ENCODE assay signal across 9 cellular contexts in genomic region chr19:8161135-8161646, GRCh38. TPM values are rescaled to one million over a fixed set of nuclear protein-coding genes. Genes with fewer than 3 reads are reported as not detected.
DNase-seq lines count a peak whose midpoint lies in the region; ATAC-seq, FAIRE-seq and TF ChIP-seq lines count a peak whose summit lies in the region.
"Had no signal": no experiment of that assay in that cellular context is flagged by ENCODE, and none has a peak within 500 bp of the region (broad histone marks: within the 10 kb centered on the region; RNA-seq: fewer than 3 reads in every experiment).

No MANE protein-coding gene starts in this region.

- POLR2A ChIA-PET in activated CD4-positive, alpha-beta T cell treated with anti-CD3 and anti-CD28 coated beads, Interleukin-2, amount 10 ng/mL, durations not matched to agents 7 days and 5 days (lab: Charles Lee), result no interaction called here

- no peaks in the 10 kb centered on the region for H3K79me2 ChIP-seq in Loucy (ENCODE audit: insufficient read depth, low read length)

- TF ChIP-seq POLR2A in ovary (IDR thresholded peaks at IDR 0.05), result no peak
- TF ChIP-seq POLR2A in heart left ventricle (IDR thresholded peaks at IDR 0.05), result no peak

- no peaks in the 10 kb centered on the region for H3K36me3 Mint-ChIP-seq in activated CD4-positive, alpha-beta T cell treated with anti-CD3 and anti-CD28 coated beads, Interleukin-2, amount 10 ng/mL, durations not matched to agents 7 days and 5 days (ENCODE audit: low read depth)
- H3K36me3 Mint-ChIP-seq: CD4-positive, CD25-positive, alpha-beta regulatory T cell had no signal

- no peaks in the 10 kb centered on the region for H3K9me2 ChIP-seq in Loucy (replicated peaks; ENCODE audit: low read depth, low read length)

- H3K9me3 Mint-ChIP-seq in activated CD4-positive, alpha-beta T cell treated with anti-CD3 and anti-CD28 coated beads, Interleukin-2, amount 10 ng/mL, durations not matched to agents 7 days and 5 days, result no peaks in the 10 kb centered on the region
- H3K9me3 Mint-ChIP-seq: CD4-positive, CD25-positive, alpha-beta regulatory T cell had no signal

- WGBS in pancreas, 2 donors, result 54% methylated on average over 12 of the region's 12 CpGs
- WGBS in ovary, 3 donors, result 64 to 80% (median 66%) methylated on average over 12 of the region's 12 CpGs
- 72 to 83% (median 76%) methylated on average over 12 of the region's 12 CpGs for WGBS in heart left ventricle, 4 donors

- H3K27me3 Mint-ChIP-seq in activated CD4-positive, alpha-beta T cell treated with anti-CD3 and anti-CD28 coated beads, Interleukin-2, amount 10 ng/mL, durations not matched to agents 7 days and 5 days, result peaks cover 8% of the 10 kb centered on the region

- ATAC-seq in pancreas (peak; percentile 59 to 79 (median 76)), HG02763 (IDR thresholded peaks at IDR 0.05; ENCODE audit: unreplicated experiment) (no peak), heart left ventricle (no peak)

- H3K9ac ChIP-seq in Loucy (ENCODE audit: low read depth, low read length, poor library complexity, severe bottlenecking), result peak overlapping the region; percentile 86

- H3K4me1 ChIP-seq in Loucy (ENCODE audit: insufficient read depth, low read length, poor library complexity, severe bottlenecking) (peaks cover 28% of the 10 kb centered on the region), pancreas (no peaks in the 10 kb centered on the region), ovary (ENCODE audit: insufficient read depth) (no peaks in the 10 kb centered on the region), heart left ventricle (no peaks in the 10 kb centered on the region)

- H3K36me3 ChIP-seq in Loucy (ENCODE audit: insufficient read depth, low read length) (no peaks in the 10 kb centered on the region), pancreas (no peaks in the 10 kb centered on the region), ovary (no peaks in the 10 kb centered on the region), heart left ventricle (no peaks in the 10 kb centered on the region)

- H3K4me3 Mint-ChIP-seq in activated CD4-positive, alpha-beta T cell treated with anti-CD3 and anti-CD28 coated beads, Interleukin-2, amount 10 ng/mL, durations not matched to agents 7 days and 5 days, result no peak overlapping the region
- H3K4me3 Mint-ChIP-seq: CD4-positive, CD25-positive, alpha-beta regulatory T cell had no signal

- H3K4me1 Mint-ChIP-seq in activated CD4-positive, alpha-beta T cell treated with anti-CD3 and anti-CD28 coated beads, Interleukin-2, amount 10 ng/mL, durations not matched to agents 7 days and 5 days, result peaks cover 4% of the 10 kb centered on the region

- H3K4me3 ChIP-seq in Loucy (ENCODE audit: low read length, poor library complexity, severe bottlenecking), result peak overlapping the region; percentile 66
- no peak overlapping the region for H3K4me3 ChIP-seq in pancreas
- no peak overlapping the region for H3K4me3 ChIP-seq in ovary
- H3K4me3 ChIP-seq in heart left ventricle, result no peak overlapping the region

- H3K27ac Mint-ChIP-seq in activated CD4-positive, alpha-beta T cell treated with anti-CD3 and anti-CD28 coated beads, Interleukin-2, amount 10 ng/mL, durations not matched to agents 7 days and 5 days, result no peak overlapping the region
- H3K27ac Mint-ChIP-seq: CD4-positive, CD25-positive, alpha-beta regulatory T cell had no signal

- intact Hi-C loops in pancreas (cut with DNase I), result loop anchor here in 1 of 3 donors (5.0 kb wide), 1 partner anchor 91 kb away; no protein-coding TSS in a partner anchor
- intact Hi-C loops in ovary (cut with DNase I), result loop anchor here in 1 of 4 donors (10.0 kb wide), 1 partner anchor 94 kb away; no protein-coding TSS in a partner anchor
- intact Hi-C loops in heart left ventricle (cut with DNase I), result no loop called here

- H3K9me3 ChIP-seq in Loucy (ENCODE audit: insufficient read depth, low read depth, low read length), result no peaks in the 10 kb centered on the region
- H3K9me3 ChIP-seq in pancreas, result no peaks in the 10 kb centered on the region
- no peaks in the 10 kb centered on the region for H3K9me3 ChIP-seq in ovary
- H3K9me3 ChIP-seq in heart left ventricle, result no peaks in the 10 kb centered on the region

- TF ChIP-seq CTCF in Loucy (conservative IDR thresholded peaks at IDR 0.05; ENCODE audit: low read length), result no peak
- no peak for TF ChIP-seq CTCF in pancreas (IDR thresholded peaks at IDR 0.05)
- TF ChIP-seq CTCF in ovary (IDR thresholded peaks at IDR 0.05), result no peak
- no peak for TF ChIP-seq CTCF in heart left ventricle (IDR thresholded peaks at IDR 0.05)

- H2AFZ ChIP-seq in Loucy (ENCODE audit: low read length), result no peak overlapping the region

- peaks cover 9% of the 10 kb centered on the region; the same call in 1 of the 2 replicates for H3F3A ChIP-seq in Loucy (ENCODE audit: low read depth)

- DNase-seq in activated CD4-positive, alpha-beta T cell treated with anti-CD3 and anti-CD28 coated beads, Interleukin-2, amount 10 ng/mL, durations not matched to agents 7 days and 5 days, result peak; percentile 12
- DNase-seq in activated CD4-positive, alpha-beta T cell treated with anti-CD3 and anti-CD28 coated beads for 1 hour, result no peak
- DNase-seq in UCSD-AML1 (lab: John Stamatoyannopoulos, UW; ENCODE audit: unreplicated experiment) (peak; percentile 23), pancreas (peak in 3 of 6 donors; percentile 45 to 60 (median 58)), ovary (no peak), heart left ventricle (no peak)

- no peak for FAIRE-seq in pancreas (lab: Jason Lieb, UNC)

- peak overlapping the region; percentile 66 for H3K4me2 ChIP-seq in Loucy (ENCODE audit: low read depth, low read length, poor library complexity, severe bottlenecking)

- no peaks in the 10 kb centered on the region for H3K27me3 ChIP-seq in Loucy (ENCODE audit: insufficient read depth, low read length, poor library complexity, severe bottlenecking)
- H3K27me3 ChIP-seq in pancreas, result no peaks in the 10 kb centered on the region
- no peaks in the 10 kb centered on the region for H3K27me3 ChIP-seq in ovary
- H3K27me3 ChIP-seq in heart left ventricle, result no peaks in the 10 kb centered on the region

- TF ChIP-seq EP300 in ovary (IDR thresholded peaks at IDR 0.05), result no peak

- H3K27ac ChIP-seq in pancreas, result no peak overlapping the region
- no peak overlapping the region for H3K27ac ChIP-seq in ovary
- no peak overlapping the region for H3K27ac ChIP-seq in heart left ventricle

- H4K20me1 ChIP-seq in Loucy (ENCODE audit: insufficient read depth, low read length, poor library complexity, severe bottlenecking), result no peaks in the 10 kb centered on the region

- CTCF ChIA-PET in activated CD4-positive, alpha-beta T cell treated with anti-CD3 and anti-CD28 coated beads, Interleukin-2, amount 10 ng/mL, durations not matched to agents 7 days and 5 days (lab: Charles Lee), result no interaction called here

RNA-seq across cellular contexts. Expression of gene FBN3, which starts 11.8 kb away (rescaled TPM):
- total RNA-seq in activated CD4-positive, alpha-beta T cell treated with anti-CD3 and anti-CD28 coated beads, Interleukin-2, amount 10 ng/mL, durations not matched to agents 7 days and 5 days, result not detected
- total RNA-seq in pancreas (under 1 TPM in 4 of 6 donors, not detected in 2; under 0.01 to 0.20 (median 0.06) TPM), ovary (under 1 TPM in 6 of 7 donors, not detected in 1; 0.08 to 0.74 (median 0.28) TPM), heart left ventricle (under 1 TPM in 1 of 9 donors, not detected in 8; 0.32 TPM)
- polyA plus RNA-seq in pancreas (under 1 TPM; 0.02 to 0.04 TPM), ovary (under 1 TPM in 1 of 2 donors, not detected in 1; 0.21 TPM), heart left ventricle (not detected)
- polyA plus RNA-seq: CD4-positive, CD25-positive, alpha-beta regulatory T cell had no signal

RNA-seq across cellular contexts. Expression of gene CERS4, which starts 48.0 kb away (rescaled TPM):
- 10 to 100 TPM; 26.7 to 33.1 TPM for total RNA-seq in activated CD4-positive, alpha-beta T cell treated with anti-CD3 and anti-CD28 coated beads, Interleukin-2, amount 10 ng/mL, durations not matched to agents 7 days and 5 days
- 10 to 100 TPM; 41.6 to 82.4 (median 62.1) TPM for total RNA-seq in pancreas
- 100 to 1,000 TPM in 1 of 2 donors, 10 to 100 TPM in 1; 72.1 to 118 TPM for polyA plus RNA-seq in pancreas
- total RNA-seq in ovary, result 10 to 100 TPM; 28.7 to 61.6 (median 45.5) TPM
- 10 to 100 TPM; 20.1 to 37.4 TPM for polyA plus RNA-seq in ovary
- total RNA-seq in heart left ventricle, result 10 to 100 TPM; 13.6 to 25.6 (median 20.6) TPM
- polyA plus RNA-seq in heart left ventricle, result 10 to 100 TPM; 11.1 to 37.7 TPM

Comparison
In these comparisons a context has a peak if more than half of its experiments do, and no peak if none do; other contexts are left out.
1. DNase-seq: peak in activated CD4-positive, alpha-beta T cell treated with anti-CD3 and anti-CD28 coated beads, Interleukin-2, amount 10 ng/mL, durations not matched to agents 7 days and 5 days (single experiment) and UCSD-AML1 (single experiment); none in activated CD4-positive, alpha-beta T cell treated with anti-CD3 and anti-CD28 coated beads for 1 hour (single experiment), ovary (0 of 5) and heart left ventricle (0 of 5).
2. ATAC-seq: peak in pancreas (4 of 4); none in HG02763 (single experiment) and heart left ventricle (0 of 4).